Comparison of ENCODE assay signal across 21 cellular contexts in the genomic region with DNA sequence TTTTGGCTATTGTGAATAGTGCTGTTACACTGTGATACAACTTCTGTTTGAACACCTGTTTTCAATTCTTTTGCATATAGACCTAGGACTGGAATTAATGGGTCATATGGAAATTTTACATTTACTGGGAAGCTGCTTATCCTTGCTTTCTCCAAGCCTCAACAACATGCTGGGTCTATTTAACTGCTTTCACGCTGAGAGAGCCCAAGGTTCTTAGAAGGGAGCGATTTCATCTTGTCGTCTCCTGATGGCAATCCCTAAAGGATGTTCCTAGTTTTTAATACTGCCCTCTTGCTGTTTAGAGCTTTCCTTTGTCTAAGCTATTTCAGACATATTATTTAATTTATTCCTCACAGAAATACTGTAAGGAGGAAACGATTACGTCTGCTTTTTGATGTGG.
"Had no signal": no experiment of that assay in that cellular context is flagged by ENCODE, and none has a peak within 500 bp of the region (broad histone marks: within the 10 kb centered on the region; RNA-seq: fewer than 3 reads in every experiment).

No MANE protein-coding gene starts in this region.

- H3K9me3 ChIP-seq: breast epithelium, esophagus squamous epithelium, left ventricle myocardium inferior, spleen, tibial nerve, uterus had no signal

- H3K27ac ChIP-seq: breast epithelium, left ventricle myocardium inferior, spleen, tibial nerve, VCaP had no signal

- H3K27me3 ChIP-seq: breast epithelium, esophagus squamous epithelium, tibial nerve, uterus had no signal

- H3K4me1 ChIP-seq: uterus had no signal

- ATAC-seq: activated T-cell treated with anti-CD3 and anti-CD28 coated beads, Interleukin-2, amount 50 U/mL, for 72 hours; stimulated activated memory B cell treated with anti-CD40 and anti-IgM and Interleukin-4, amounts not matched to agents 10 μg/mL and 1 μg/mL and 100 μg/mL, for 72 hours had no signal

- DNase-seq: activated CD4-positive, alpha-beta T cell treated with anti-CD3 and anti-CD28 coated beads, Interleukin-2, amount 50 U/mL, for 1 hour; activated CD4-positive, CD25-positive, alpha-beta regulatory T cell treated with anti-CD3 and anti-CD28 coated beads, Interleukin-2, amount 50 U/mL, for 72 hours; activated CD8-positive, alpha-beta memory T cell treated with anti-CD3 and anti-CD28 coated beads for 24 hours; activated effector memory CD4-positive, alpha-beta T cell treated with anti-CD3 and anti-CD28 coated beads, Interleukin-2, amount 50 U/mL, for 16 hours; activated naive CD4-positive, alpha-beta T cell treated with anti-CD3 and anti-CD28 coated beads, Interleukin-2, amount 50 U/mL, for 16 hours; activated T-cell treated with anti-CD3 and anti-CD28 coated beads, Interleukin-2, amount 50 U/mL, for 72 hours; effector CD4-positive, alpha-beta T cell; esophagus squamous epithelium; immature natural killer cell; kidney glomerular epithelial cell; left ventricle myocardium inferior; mammary epithelial cell; nephron progenitor cell; nucleus accumbens; spleen; stimulated activated CD4-positive, alpha-beta T cell treated with anti-CD3 and anti-CD28 coated beads, Interleukin-4, amount 100 ng/mL, for 4 hours; uterus had no signal

- H3K36me3 ChIP-seq: breast epithelium, esophagus squamous epithelium, left ventricle myocardium inferior, spleen, tibial nerve, uterus had no signal

- H3K4me3 ChIP-seq: breast epithelium, esophagus squamous epithelium, left ventricle myocardium inferior, spleen, tibial nerve, uterus had no signal
